In genomic region chr2:149360106-149360505, GRCh38 we compare ENCODE assay signal across 27 cellular contexts. TPM values are rescaled to one million over a fixed set of nuclear protein-coding genes. Genes with fewer than 3 reads are reported as not detected.
DNase-seq lines count a peak whose midpoint lies in the region; ATAC-seq and TF ChIP-seq lines count a peak whose summit lies in the region.
"Had no signal": no experiment of that assay in that cellular context is flagged by ENCODE, and none has a peak within 500 bp of the region (broad histone marks: within the 10 kb centered on the region; RNA-seq: fewer than 3 reads in every experiment).

No MANE protein-coding gene starts in this region.

- H3K9me2 ChIP-seq in SK-N-SH, result no peaks in the 10 kb centered on the region

- TF ChIP-seq CTCF in SK-N-SH (IDR thresholded peaks at IDR 0.05) (no peak), fibroblast of villous mesenchyme (IDR thresholded peaks at IDR 0.05; ENCODE audit: insufficient read depth, low read depth, low read length) (no peak)

- DNase-seq in SK-N-SH (no peak), amniotic epithelial cell (ENCODE audit: low read depth) (peak; percentile 67), fibroblast of villous mesenchyme (ENCODE audit: low read depth) (peak; percentile 26), midbrain (lab: John Stamatoyannopoulos, UW) (no peak), SHP77 treated with DMSO at 0.1 percent for 48 hours (lab: John Stamatoyannopoulos, UW) (no peak), HUDEP-2 (lab: John Stamatoyannopoulos, UW; ENCODE audit: unreplicated experiment in 76 of 76) (no peak)
- DNase-seq in activated naive CD4-positive, alpha-beta T cell treated with anti-CD3 and anti-CD28 coated beads, Interleukin-2, amount 10 ng/mL, durations not matched to agents 7 days and 5 days, result no peak
- DNase-seq: activated B cell treated with CpG ODN at 0.5 μM for 24 hours; activated CD8-positive, alpha-beta T cell treated with anti-CD3 and anti-CD28 coated beads for 36 hours; activated gamma-delta T cell; amniotic stem cell; caudate nucleus; dorsolateral prefrontal cortex; H7; KBM-7; kidney; naive B cell; NCI-H1694 treated with DMSO at 0.1 percent for 48 hours; NCI-H2171 treated with DMSO at 0.1 percent for 48 hours; NCI-H526 treated with DMSO at 0.1 percent for 48 hours; RPMI8226; stimulated activated CD4-positive, alpha-beta T cell treated with anti-CD3 and anti-CD28 coated beads, Interleukin-12 subunit alpha, Interleukin-12 subunit beta, amount 100 ng/mL, for 4 hours; thyroid gland had no signal

- no peak overlapping the region for H3K27ac ChIP-seq in SK-N-SH (ENCODE audit: low read depth in 2 of 2, low read length in 1 of 2)
- H3K27ac ChIP-seq: 22Rv1, dorsolateral prefrontal cortex, SK-N-MC, thyroid gland had no signal

- no peaks in the 10 kb centered on the region for H3K36me3 ChIP-seq in SK-N-SH (replicated peaks in 1 of 2; ENCODE audit: control insufficient read depth in 1 of 2, insufficient read depth in 2 of 2, low read length in 1 of 2)
- H3K36me3 ChIP-seq: thyroid gland had no signal

- CTCF ChIA-PET in SK-N-SH (lab: Yijun Ruan, JAX), result no interaction called here
- CTCF ChIA-PET in activated naive CD4-positive, alpha-beta T cell treated with anti-CD3 and anti-CD28 coated beads, Interleukin-2, amount 10 ng/mL, durations not matched to agents 7 days and 5 days (lab: Charles Lee), result interaction anchor here (0.6 to 0.7 kb wide), 2 partner anchors 71 to 84 kb away, joined by 3 read pairs; no protein-coding TSS in a partner anchor

- no peak for TF ChIP-seq EP300 in SK-N-SH (IDR thresholded peaks at IDR 0.05; ENCODE audit: borderline replicate concordance in 1 of 2, low read depth in 1 of 2, low read length in 1 of 2)

- no peaks in the 10 kb centered on the region for H3K9me3 Mint-ChIP-seq in activated naive CD4-positive, alpha-beta T cell treated with anti-CD3 and anti-CD28 coated beads, Interleukin-2, amount 10 ng/mL, durations not matched to agents 7 days and 5 days
- H3K9me3 Mint-ChIP-seq: activated B cell treated with CpG ODN at 0.5 μM for 24 hours; activated CD8-positive, alpha-beta T cell treated with anti-CD3 and anti-CD28 coated beads for 36 hours; stimulated activated naive CD8-positive, alpha-beta T cell treated with anti-CD3 and anti-CD28 coated beads, Interleukin-15, Interleukin-2, amounts not matched to agents 100 ng/mL and 50 ng/mL, for 24 hours had no signal

- H3K79me2 ChIP-seq in SK-N-SH (ENCODE audit: insufficient read depth), result no peaks in the 10 kb centered on the region; the same call in 1 of the 2 replicates

- H3K27me3 Mint-ChIP-seq in activated naive CD4-positive, alpha-beta T cell treated with anti-CD3 and anti-CD28 coated beads, Interleukin-2, amount 10 ng/mL, durations not matched to agents 7 days and 5 days, result no peaks in the 10 kb centered on the region

- WGBS in SK-N-SH (ENCODE audit: low lambda C conversion rate), result 50% methylated on average over 1 of the region's 1 CpG

- TF ChIP-seq RAD21 in SK-N-SH (IDR thresholded peaks at IDR 0.05; ENCODE audit: low read length), result no peak

- H3K4me1 Mint-ChIP-seq in activated naive CD4-positive, alpha-beta T cell treated with anti-CD3 and anti-CD28 coated beads, Interleukin-2, amount 10 ng/mL, durations not matched to agents 7 days and 5 days, result no peaks in the 10 kb centered on the region
- H3K4me1 Mint-ChIP-seq: activated B cell treated with CpG ODN at 0.5 μM for 24 hours, naive B cell had no signal

- H3K4me2 ChIP-seq in SK-N-SH, result no peak overlapping the region

- no peak overlapping the region for H3K4me3 ChIP-seq in SK-N-SH (ENCODE audit: low read depth in 2 of 2, low read length in 1 of 2)
- H3K4me3 ChIP-seq in fibroblast of villous mesenchyme (ENCODE audit: low read depth, low read length), result no peak overlapping the region
- H3K4me3 ChIP-seq: dorsolateral prefrontal cortex, SK-N-MC, thyroid gland had no signal

- H3K4me3 Mint-ChIP-seq in activated naive CD4-positive, alpha-beta T cell treated with anti-CD3 and anti-CD28 coated beads, Interleukin-2, amount 10 ng/mL, durations not matched to agents 7 days and 5 days, result no peak overlapping the region
- H3K4me3 Mint-ChIP-seq: activated B cell treated with CpG ODN at 0.5 μM for 24 hours; activated CD8-positive, alpha-beta T cell treated with anti-CD3 and anti-CD28 coated beads for 36 hours; naive B cell; stimulated activated naive CD8-positive, alpha-beta T cell treated with anti-CD3 and anti-CD28 coated beads, Interleukin-15, Interleukin-2, amounts not matched to agents 100 ng/mL and 50 ng/mL, for 24 hours had no signal

- H3K27me3 ChIP-seq in SK-N-SH (ENCODE audit: insufficient read depth), result no peaks in the 10 kb centered on the region
- H3K27me3 ChIP-seq: thyroid gland had no signal

- no peak overlapping the region for H3K27ac Mint-ChIP-seq in activated naive CD4-positive, alpha-beta T cell treated with anti-CD3 and anti-CD28 coated beads, Interleukin-2, amount 10 ng/mL, durations not matched to agents 7 days and 5 days
- H3K27ac Mint-ChIP-seq: activated B cell treated with CpG ODN at 0.5 μM for 24 hours; activated CD8-positive, alpha-beta T cell treated with anti-CD3 and anti-CD28 coated beads for 36 hours; naive B cell; stimulated activated naive CD8-positive, alpha-beta T cell treated with anti-CD3 and anti-CD28 coated beads, Interleukin-15, Interleukin-2, amounts not matched to agents 100 ng/mL and 50 ng/mL, for 24 hours had no signal

- POLR2A ChIA-PET in SK-N-SH (lab: Yijun Ruan, JAX), result no interaction called here

- H3K36me3 Mint-ChIP-seq in activated naive CD4-positive, alpha-beta T cell treated with anti-CD3 and anti-CD28 coated beads, Interleukin-2, amount 10 ng/mL, durations not matched to agents 7 days and 5 days, result no peaks in the 10 kb centered on the region
- H3K36me3 Mint-ChIP-seq: naive B cell had no signal

- H2AFZ ChIP-seq in SK-N-SH (ENCODE audit: low read depth), result no peak overlapping the region

- H3F3A ChIP-seq in SK-N-SH (replicated peaks; ENCODE audit: insufficient read depth), result peaks cover 6% of the 10 kb centered on the region

- H3K4me1 ChIP-seq in SK-N-SH (ENCODE audit: control insufficient read depth in 1 of 2, insufficient read depth in 2 of 2, low read depth in 1 of 2, low read length in 1 of 2), result no peaks in the 10 kb centered on the region; a peak in 2 of 4 replicates
- H3K4me1 ChIP-seq: thyroid gland had no signal

- no peak for ATAC-seq in SK-N-SH treated with all-trans-retinoic acid at 6 μM for 48 hours
- ATAC-seq: activated CD8-positive, alpha-beta T cell treated with anti-CD3 and anti-CD28 coated beads for 36 hours had no signal

- no peaks in the 10 kb centered on the region for H4K20me1 ChIP-seq in SK-N-SH (ENCODE audit: insufficient read depth)

- H3K9ac ChIP-seq in SK-N-SH, result no peak overlapping the region

- no peaks in the 10 kb centered on the region for H3K9me3 ChIP-seq in SK-N-SH
- H3K9me3 ChIP-seq: thyroid gland had no signal

TF ChIP-seq in SK-N-SH treated with all-trans-retinoic acid at 6 μM for 48 hours, 23 proteins besides CTCF, POLR2A, EP300 and RAD21 (continues in another document):
- TF ChIP-seq TOX (CRISPR knock-in tag; IDR thresholded peaks at IDR 0.05; ENCODE audit: borderline replicate concordance), result no peak
- peak; percentile 54 for TF ChIP-seq ISL1 (CRISPR knock-in tag; IDR thresholded peaks at IDR 0.05)
- no peak for TF ChIP-seq ZNF8 (CRISPR knock-in tag; IDR thresholded peaks at IDR 0.05)
- no peak for TF ChIP-seq PPARA (CRISPR knock-in tag; IDR thresholded peaks at IDR 0.05; ENCODE audit: borderline replicate concordance)
- TF ChIP-seq OSR1 (CRISPR knock-in tag; IDR thresholded peaks at IDR 0.05), result peak; percentile 71; the same call in 1 of the 2 replicates
- no peak for TF ChIP-seq PATZ1 (CRISPR knock-in tag; IDR thresholded peaks at IDR 0.05; ENCODE audit: borderline replicate concordance)

TF ChIP-seq in SK-N-SH, 30 proteins besides CTCF, POLR2A, EP300 and RAD21:
- TF ChIP-seq TEAD4 (IDR thresholded peaks at IDR 0.05; ENCODE audit: borderline replicate concordance, insufficient read depth), result no peak
- TF ChIP-seq SMC3 (IDR thresholded peaks at IDR 0.05; ENCODE audit: low read depth, low read length), result no peak
- no peak for TF ChIP-seq ZBTB33 (IDR thresholded peaks at IDR 0.05; ENCODE audit: borderline replicate concordance, low read depth)
- no peak for TF ChIP-seq FOSL2 (IDR thresholded peaks at IDR 0.05; ENCODE audit: borderline replicate concordance, low read depth)
- no peak for TF ChIP-seq SIN3A (IDR thresholded peaks at IDR 0.05; ENCODE audit: borderline replicate concordance, low read depth, low read length)
- no peak for TF ChIP-seq IRF3 (IDR thresholded peaks at IDR 0.05; ENCODE audit: low read depth, low read length)
- no peak for TF ChIP-seq CHD2 (IDR thresholded peaks at IDR 0.05; ENCODE audit: low read length, partially characterized antibody)
- no peak for TF ChIP-seq RXRA (IDR thresholded peaks at IDR 0.05; ENCODE audit: borderline replicate concordance, low read depth)
- no peak for TF ChIP-seq NRF1 (IDR thresholded peaks at IDR 0.05; ENCODE audit: low read depth, low read length)

RNA-seq across cellular contexts. Expression of gene LYPD6, which starts 29.7 kb away (rescaled TPM):
- polyA plus RNA-seq in SK-N-SH (2012; rRNA removed), result 8.1 and 11.0 TPM in 2 replicates
- 9.8 and 10.6 TPM in 2 replicates for polyA plus RNA-seq in SK-N-SH (2012; cell fraction: cytosol; rRNA removed)
- polyA plus RNA-seq in SK-N-SH (2012; cell fraction: nucleus; rRNA removed), result 5.3 and 7.6 TPM in 2 replicates
- total RNA-seq in fibroblast of villous mesenchyme, result 4.3 and 5.2 TPM in 2 replicates
- total RNA-seq: activated B cell treated with CpG ODN at 0.5 μM for 24 hours; activated CD8-positive, alpha-beta T cell treated with anti-CD3 and anti-CD28 coated beads for 36 hours had no signal

Comparison
In these comparisons a context has a peak if more than half of its experiments do, and no peak if none do; other contexts are left out.
1. DNase-seq: peak in amniotic epithelial cell (single experiment) and fibroblast of villous mesenchyme (single experiment); none in SK-N-SH (single experiment), midbrain (single experiment), SHP77 treated with DMSO at 0.1 percent for 48 hours (single experiment), HUDEP-2 (0 of 76) and activated naive CD4-positive, alpha-beta T cell treated with anti-CD3 and anti-CD28 coated beads, Interleukin-2, amount 10 ng/mL, durations not matched to agents 7 days and 5 days (single experiment).